In the genomic region with DNA sequence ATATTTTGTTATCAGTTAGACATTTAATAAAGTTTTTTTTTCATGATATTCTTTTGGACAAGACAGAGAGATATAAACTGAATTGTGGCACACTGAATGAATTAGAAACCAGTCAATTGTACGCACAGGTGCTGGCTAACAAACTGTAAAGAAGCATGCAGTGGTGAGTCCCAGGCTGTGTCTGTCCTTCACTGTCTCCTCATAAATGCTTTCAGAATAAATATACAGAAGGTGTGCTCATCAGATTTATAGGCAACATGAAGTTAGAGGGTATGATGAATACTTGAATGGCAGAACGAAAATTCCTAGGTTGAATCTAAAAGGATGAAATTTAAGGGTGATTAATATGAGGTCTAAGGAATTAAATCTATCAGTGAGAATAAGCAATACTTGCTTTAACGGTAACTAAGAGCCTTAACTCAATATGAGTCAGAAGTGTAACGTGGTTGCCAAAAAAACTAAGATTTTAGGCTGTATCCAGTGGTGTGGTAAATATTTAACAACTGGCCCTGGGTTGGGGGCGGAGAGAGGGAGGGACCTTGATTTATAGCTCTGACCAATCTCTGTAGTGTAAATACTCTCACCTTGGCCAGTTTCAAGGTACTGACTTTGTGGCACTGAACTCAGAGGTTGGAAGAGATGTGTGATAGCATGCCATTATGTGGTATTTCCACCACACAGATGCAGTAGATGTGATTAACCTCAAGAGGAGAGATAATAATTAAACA, we compare ENCODE assay signal across 9 cellular contexts. TPM values are rescaled to one million over a fixed set of nuclear protein-coding genes. Genes with fewer than 3 reads are reported as not detected.
DNase-seq lines count a peak whose midpoint lies in the region; ATAC-seq, FAIRE-seq and TF ChIP-seq lines count a peak whose summit lies in the region.
"Had no signal": no experiment of that assay in that cellular context is flagged by ENCODE, and none has a peak within 500 bp of the region (broad histone marks: within the 10 kb centered on the region; RNA-seq: fewer than 3 reads in every experiment).

No MANE protein-coding gene starts in this region.

- TF ChIP-seq EP300 in GM12878 (IDR thresholded peaks at IDR 0.05; ENCODE audit: borderline replicate concordance in 1 of 2, control insufficient read depth in 1 of 2, low read depth in 2 of 2, low read length in 2 of 2), result no peak

- no peak for DNase-seq in GM12878 (ENCODE audit: low read depth, low spot score)
- peak; percentile 85 for DNase-seq in renal cortical epithelial cell (ENCODE audit: low read depth)
- no peak for DNase-seq in activated gamma-delta T cell (lab: John Stamatoyannopoulos, UW)
- DNase-seq in ecto neural progenitor cell (ENCODE audit: low spot score), result no peak
- DNase-seq: OCI-M1 had no signal

- H3K36me3 ChIP-seq in GM12878 (ENCODE audit: control insufficient read depth in 2 of 2, insufficient read depth in 2 of 2, low read length in 1 of 2), result no peaks in the 10 kb centered on the region

- no peak for TF ChIP-seq POLR2A in GM12878 (IDR thresholded peaks at IDR 0.05; ENCODE audit: low read depth, low read length)

- FAIRE-seq in GM12878 (lab: Jason Lieb, UNC), result no peak

- H2AFZ ChIP-seq in GM12878 (ENCODE audit: control insufficient read depth, low read depth, low read length), result no peak overlapping the region

- H4K20me1 ChIP-seq in GM12878 (ENCODE audit: control insufficient read depth, insufficient read depth), result no peaks in the 10 kb centered on the region

- H3K9me3 ChIP-seq in GM12878 (replicated peaks; ENCODE audit: control insufficient read depth, insufficient read depth, low read length), result no peaks in the 10 kb centered on the region

- WGBS in GM12878 (ENCODE audit: insufficient coverage, insufficient replicate concordance, low lambda C conversion rate, missing lambda C conversion rate), result 39% methylated on average over 5 of the region's 5 CpGs

- RAD21 ChIA-PET in GM12878 (lab: Charles Lee; ENCODE audit: unreplicated experiment), result no interaction called here

- SMC1A ChIA-PET in GM12878 (lab: Charles Lee; ENCODE audit: uncharacterized antibody, unreplicated experiment), result interaction anchor here (0.7 kb wide), 1 partner anchor 41 kb away, joined by 3 read pairs; no protein-coding TSS in a partner anchor

- no peak overlapping the region for H3K9ac ChIP-seq in GM12878 (ENCODE audit: control insufficient read depth, insufficient read depth, low read length)

- H3K4me1 ChIP-seq in GM12878 (ENCODE audit: control insufficient read depth, insufficient read depth, low read length), result no peaks in the 10 kb centered on the region; the same call in 1 of the 2 replicates

- no peak for TF ChIP-seq CTCF in GM12878 (IDR thresholded peaks at IDR 0.05 in 2 of 3, conservative IDR thresholded peaks at IDR 0.05 in 1 of 3; ENCODE audit: control insufficient read depth in 2 of 3, extremely low read depth in 1 of 3, insufficient read depth in 1 of 3, low read depth in 3 of 3, low read length in 3 of 3)

- BruUV-seq in GM12878 (replicated peaks; lab: Mats Ljungman, UMichigan), result no TSS peak

- intact Hi-C loops in GM12878 (cut with micrococcal nuclease; ENCODE audit: unreplicated experiment), result no loop called here

- H3K4me3 ChIP-seq in GM12878, result no peak overlapping the region
- H3K4me3 ChIP-seq: skin epidermis had no signal

- no peaks in the 10 kb centered on the region for H3K79me2 ChIP-seq in GM12878 (ENCODE audit: control insufficient read depth, insufficient read depth, low read length)

- in situ Hi-C loops in GM12878 (cut with MboI), result no loop called here

- H3K4me2 ChIP-seq in GM12878 (ENCODE audit: control insufficient read depth, insufficient read depth), result no peak overlapping the region

- TF ChIP-seq RAD21 in GM12878 (IDR thresholded peaks at IDR 0.05; ENCODE audit: insufficient read depth, low read depth, low read length), result no peak

- CTCF ChIA-PET in GM12878 (lab: Yijun Ruan, JAX), result interaction anchor here (0.8 kb wide), 1 partner anchor 122 kb away, joined by 3 read pairs; no protein-coding TSS in a partner anchor

- POLR2A ChIA-PET in GM12878 (lab: Charles Lee), result interaction anchor here (0.7 kb wide), 1 partner anchor 13 kb away, joined by 3 read pairs; no protein-coding TSS in a partner anchor

- no peak overlapping the region for H3K27ac ChIP-seq in GM12878 (ENCODE audit: control insufficient read depth, insufficient read depth)
- H3K27ac ChIP-seq: skin epidermis had no signal

- peak; percentile 84 for ATAC-seq in GM18909 (IDR thresholded peaks at IDR 0.05; ENCODE audit: poor library complexity, unreplicated experiment)
- peak; percentile 77 for ATAC-seq in HG03159 (IDR thresholded peaks at IDR 0.05; ENCODE audit: unreplicated experiment)
- peak; percentile 93 for ATAC-seq in GM12878
- no peak for ATAC-seq in HG02970 (IDR thresholded peaks at IDR 0.05; ENCODE audit: low FRiP score, unreplicated experiment)

- no peaks in the 10 kb centered on the region for H3K27me3 ChIP-seq in GM12878 (replicated peaks in 1 of 2; ENCODE audit: control insufficient read depth in 2 of 2, insufficient read depth in 2 of 2, low read length in 1 of 2)

TF ChIP-seq in GM12878, 131 proteins besides CTCF, POLR2A, EP300 and RAD21:
- no peak for TF ChIP-seq TAF1 (IDR thresholded peaks at IDR 0.05; ENCODE audit: borderline replicate concordance, low read depth, low read length)
- TF ChIP-seq, protein P1, sequence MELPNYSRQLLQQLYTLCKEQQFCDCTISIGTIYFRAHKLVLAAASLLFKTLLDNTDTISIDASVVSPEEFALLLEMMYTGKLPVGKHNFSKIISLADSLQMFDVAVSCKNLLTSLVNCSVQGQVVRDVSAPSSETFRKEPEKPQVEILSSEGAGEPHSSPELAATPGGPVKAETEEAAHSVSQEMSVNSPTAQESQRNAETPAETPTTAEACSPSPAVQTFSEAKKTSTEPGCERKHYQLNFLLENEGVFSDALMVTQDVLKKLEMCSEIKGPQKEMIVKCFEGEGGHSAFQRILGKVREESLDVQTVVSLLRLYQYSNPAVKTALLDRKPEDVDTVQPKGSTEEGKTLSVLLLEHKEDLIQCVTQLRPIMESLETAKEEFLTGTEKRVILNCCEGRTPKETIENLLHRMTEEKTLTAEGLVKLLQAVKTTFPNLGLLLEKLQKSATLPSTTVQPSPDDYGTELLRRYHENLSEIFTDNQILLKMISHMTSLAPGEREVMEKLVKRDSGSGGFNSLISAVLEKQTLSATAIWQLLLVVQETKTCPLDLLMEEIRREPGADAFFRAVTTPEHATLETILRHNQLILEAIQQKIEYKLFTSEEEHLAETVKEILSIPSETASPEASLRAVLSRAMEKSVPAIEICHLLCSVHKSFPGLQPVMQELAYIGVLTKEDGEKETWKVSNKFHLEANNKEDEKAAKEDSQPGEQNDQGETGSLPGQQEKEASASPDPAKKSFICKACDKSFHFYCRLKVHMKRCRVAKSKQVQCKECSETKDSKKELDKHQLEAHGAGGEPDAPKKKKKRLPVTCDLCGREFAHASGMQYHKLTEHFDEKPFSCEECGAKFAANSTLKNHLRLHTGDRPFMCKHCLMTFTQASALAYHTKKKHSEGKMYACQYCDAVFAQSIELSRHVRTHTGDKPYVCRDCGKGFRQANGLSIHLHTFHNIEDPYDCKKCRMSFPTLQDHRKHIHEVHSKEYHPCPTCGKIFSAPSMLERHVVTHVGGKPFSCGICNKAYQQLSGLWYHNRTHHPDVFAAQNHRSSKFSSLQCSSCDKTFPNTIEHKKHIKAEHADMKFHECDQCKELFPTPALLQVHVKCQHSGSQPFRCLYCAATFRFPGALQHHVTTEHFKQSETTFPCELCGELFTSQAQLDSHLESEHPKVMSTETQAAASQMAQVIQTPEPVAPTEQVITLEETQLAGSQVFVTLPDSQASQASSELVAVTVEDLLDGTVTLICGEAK (IDR thresholded peaks at IDR 0.05; ENCODE audit: borderline replicate concordance), result peak; percentile 28; the same call in 1 of the 2 replicates
TF ChIP-seq in GM12878: peak in this region for 1.

RNA-seq across cellular contexts. Expression of a gene that starts 41.9 kb away (rescaled TPM):
- total RNA-seq in GM12878 (2013; cell fraction: nucleolus; rRNA removed), result 99.3 and 101 TPM in 2 replicates
- total RNA-seq in GM12878 (2014; rRNA removed), result 24.5 and 26.0 TPM in 2 replicates
- total RNA-seq in GM12878 (2014; rRNA removed; fragmentation: Illumina TruSeq; extraction: Trizol), result 15.0 and 15.4 TPM in 2 replicates
- 32.9 and 35.0 TPM in 2 replicates for total RNA-seq in GM12878 (2021)
- 8.7 TPM for polyA plus RNA-seq in GM12878 (2011; ENCODE audit: low read depth)
- 10.3 and 12.0 TPM in 2 replicates for polyA plus RNA-seq in GM12878 (2011; rRNA removed)
- polyA plus RNA-seq in GM12878 (2011; cell fraction: cytosol; rRNA removed), result 9.9 and 13.4 TPM in 2 replicates
- 18.1 and 24.2 TPM in 2 replicates for polyA plus RNA-seq in GM12878 (2011; cell fraction: nucleus; rRNA removed)
- polyA plus RNA-seq in GM12878 (2012), result 13.3 and 15.6 TPM in 2 replicates
- polyA plus RNA-seq in GM12878 (2014; fragmentation: Illumina TruSeq; extraction: Trizol), result 17.6 and 18.1 TPM in 2 replicates
- polyA plus RNA-seq in GM12878 (2014; fragmentation: Nextera tagmentation; extraction: Ambion mirVana), result 1 to 10 TPM; 2.9 to 8.0 TPM
- polyA plus RNA-seq in GM12878 (2014; rRNA removed), result 16.9 and 21.0 TPM in 2 replicates
- 10 to 100 TPM; 30.7 to 41.4 TPM for polyA plus RNA-seq in GM12878 (2016; fragmentation: Nextera tagmentation; extraction: Ambion mirVana)
- 19.1 and 24.8 TPM in 2 replicates for polyA minus RNA-seq in GM12878 (2011; rRNA and poly(A)+ RNA removed)
- polyA minus RNA-seq in GM12878 (2011; cell fraction: cytosol; rRNA and poly(A)+ RNA removed), result 12.2 and 13.6 TPM in 2 replicates
- polyA minus RNA-seq in GM12878 (2011; cell fraction: nucleus; rRNA and poly(A)+ RNA removed), result 25.9 and 39.5 TPM in 2 replicates
- total RNA-seq in renal cortical epithelial cell, result 12.9 and 70.6 TPM in 2 replicates

RNA-seq across cellular contexts. Expression of a gene that starts 56.4 kb away (rescaled TPM):
- total RNA-seq in GM12878 (2013; cell fraction: nucleolus; rRNA removed), result 52.6 and 58.2 TPM in 2 replicates
- total RNA-seq in GM12878 (2014; rRNA removed) (59.3 and 60.0 TPM in 2 replicates), GM12878 (2014; rRNA removed; fragmentation: Illumina TruSeq; extraction: Trizol) (16.3 and 17.7 TPM in 2 replicates), GM12878 (2021) (57.5 and 64.2 TPM in 2 replicates), renal cortical epithelial cell (78.7 and 424 TPM in 2 replicates)
- 18.8 TPM for polyA plus RNA-seq in GM12878 (2011; ENCODE audit: low read depth)
- polyA plus RNA-seq in GM12878 (2011; rRNA removed) (81.6 and 97.2 TPM in 2 replicates), GM12878 (2014; fragmentation: Illumina TruSeq; extraction: Trizol) (57.9 and 74.3 TPM in 2 replicates), GM12878 (2014; fragmentation: Nextera tagmentation; extraction: Ambion mirVana) (10 to 100 TPM; 64.6 to 73.1 TPM), GM12878 (2014; rRNA removed) (78.8 and 94.3 TPM in 2 replicates), GM12878 (2016; fragmentation: Nextera tagmentation; extraction: Ambion mirVana) (10 to 100 TPM; 69.0 to 74.2 TPM)
- polyA plus RNA-seq in GM12878 (2011; cell fraction: cytosol; rRNA removed), result 71.3 and 110 TPM in 2 replicates
- 110 and 122 TPM in 2 replicates for polyA plus RNA-seq in GM12878 (2011; cell fraction: nucleus; rRNA removed)
- polyA plus RNA-seq in GM12878 (2012), result 44.2 and 54.2 TPM in 2 replicates
- 77.5 and 85.9 TPM in 2 replicates for polyA minus RNA-seq in GM12878 (2011; rRNA and poly(A)+ RNA removed)
- polyA minus RNA-seq in GM12878 (2011; cell fraction: cytosol; rRNA and poly(A)+ RNA removed), result 24.5 and 37.8 TPM in 2 replicates
- polyA minus RNA-seq in GM12878 (2011; cell fraction: nucleus; rRNA and poly(A)+ RNA removed), result 21.4 and 30.3 TPM in 2 replicates
